Comparison of ENCODE assay signal across 8 cellular contexts in the genomic region with DNA sequence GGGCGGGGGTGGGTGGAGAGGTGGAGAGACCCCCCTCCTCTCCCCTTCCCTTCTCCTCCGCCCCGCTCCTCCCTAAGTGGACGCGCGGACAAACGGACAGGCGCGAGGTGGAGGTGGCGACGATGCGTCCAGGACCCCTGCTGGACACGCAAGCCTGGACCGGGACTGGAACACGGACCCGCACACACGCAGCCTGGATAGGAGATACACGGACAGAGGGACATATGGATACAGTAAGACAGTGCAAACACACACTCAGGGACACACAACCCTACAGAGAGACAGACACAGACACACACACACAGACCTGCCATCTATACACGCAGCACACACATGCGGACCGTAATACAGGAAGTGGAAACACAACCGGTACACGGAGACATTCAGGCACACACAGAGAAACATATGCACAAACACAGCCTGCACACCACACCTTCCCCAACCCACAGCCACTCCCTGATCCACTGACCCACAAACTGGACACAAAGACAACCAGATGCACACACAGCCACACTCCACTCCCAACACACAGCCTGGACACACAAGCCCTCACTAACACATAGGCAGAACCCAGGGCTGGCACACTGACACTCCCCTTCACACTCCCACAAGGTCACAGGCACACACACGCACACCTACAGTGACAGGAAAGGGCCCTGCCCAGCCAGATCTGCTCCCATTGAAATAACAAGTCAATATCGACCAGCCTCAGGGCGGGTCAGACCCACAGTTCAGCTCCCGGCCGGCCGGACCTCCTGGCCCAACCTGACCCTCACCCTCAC. TPM values are rescaled to one million over a fixed set of nuclear protein-coding genes. Genes with fewer than 3 reads are reported as not detected.
DNase-seq lines count a peak whose midpoint lies in the region; ATAC-seq and TF ChIP-seq lines count a peak whose summit lies in the region.

No MANE protein-coding gene starts in this region.

- H3K4me1 ChIP-seq in CD4-positive, CD25-positive, alpha-beta regulatory T cell (ENCODE audit: control insufficient read depth, insufficient read depth, low read length, poor library complexity, severe bottlenecking), result peaks cover 28% of the 10 kb centered on the region
- H3K4me1 ChIP-seq in Karpas-422 (ENCODE audit: low read length), result peaks cover 54% of the 10 kb centered on the region

- no peaks in the 10 kb centered on the region for H4K20me1 ChIP-seq in Karpas-422 (ENCODE audit: insufficient read depth, low read depth, low read length)

- H3K4me2 ChIP-seq in Karpas-422 (ENCODE audit: low read depth, low read length, poor library complexity, severe bottlenecking), result peak overlapping the region; percentile 94

- peaks cover 0 to 44% (median 20%) of the 10 kb centered on the region in 4 donors for H3K4me1 Mint-ChIP-seq in CD4-positive, CD25-positive, alpha-beta regulatory T cell
- peaks cover 28 to 42% of the 10 kb centered on the region in 2 donors for H3K4me1 Mint-ChIP-seq in natural killer cell

- peak overlapping the region; percentile 84 to 98 (median 90) for H3K27ac Mint-ChIP-seq in CD4-positive, CD25-positive, alpha-beta regulatory T cell
- H3K27ac Mint-ChIP-seq in natural killer cell, result peak overlapping the region; percentile 10 to 80

- H3K27ac ChIP-seq in CD4-positive, CD25-positive, alpha-beta regulatory T cell (ENCODE audit: insufficient read depth, low read length, poor library complexity, severe bottlenecking), result peak overlapping the region; percentile 49
- H3K27ac ChIP-seq in Karpas-422 (ENCODE audit: low read length), result peak overlapping the region; percentile 72
- H3K27ac ChIP-seq in brain microvascular endothelial cell, result no peak overlapping the region

- H3K27me3 Mint-ChIP-seq in CD4-positive, CD25-positive, alpha-beta regulatory T cell, result peaks cover 7% of the 10 kb centered on the region
- H3K27me3 Mint-ChIP-seq in natural killer cell (ENCODE audit: low read depth in 2 of 2), result peaks cover 0 to 10% of the 10 kb centered on the region in 2 donors

- no peaks in the 10 kb centered on the region for H3K36me3 ChIP-seq in CD4-positive, CD25-positive, alpha-beta regulatory T cell (ENCODE audit: control insufficient read depth, insufficient read depth, low read length)
- H3K36me3 ChIP-seq in Karpas-422 (ENCODE audit: insufficient read depth, low read length), result no peaks in the 10 kb centered on the region
- H3K36me3 ChIP-seq in brain microvascular endothelial cell (replicated peaks), result no peaks in the 10 kb centered on the region

- no peaks in the 10 kb centered on the region for H3K79me2 ChIP-seq in Karpas-422 (ENCODE audit: low read length)

- H3K9ac ChIP-seq in Karpas-422 (ENCODE audit: low read length), result peak overlapping the region; percentile 91

- no peaks in the 10 kb centered on the region for H3K9me3 ChIP-seq in CD4-positive, CD25-positive, alpha-beta regulatory T cell (ENCODE audit: control insufficient read depth in 2 of 2, low read length in 2 of 2)
- no peaks in the 10 kb centered on the region for H3K9me3 ChIP-seq in Karpas-422 (ENCODE audit: low read length)

- H2AFZ ChIP-seq in Karpas-422 (ENCODE audit: low read length), result peak overlapping the region; percentile 78; the same call in 1 of the 2 replicates

- H3K9me3 Mint-ChIP-seq in CD4-positive, CD25-positive, alpha-beta regulatory T cell, result peaks cover 0 to 2% (median 0%) of the 10 kb centered on the region in 7 donors
- H3K9me3 Mint-ChIP-seq in natural killer cell, result no peaks in the 10 kb centered on the region

- H3K4me3 Mint-ChIP-seq in CD4-positive, CD25-positive, alpha-beta regulatory T cell, result peak overlapping the region in 3 of 4 donors; percentile 34 to 97 (median 94)
- H3K4me3 Mint-ChIP-seq in natural killer cell, result peak overlapping the region; percentile 90

- peak overlapping the region; percentile 89 for H3K4me3 ChIP-seq in CD4-positive, CD25-positive, alpha-beta regulatory T cell (ENCODE audit: low read depth, low read length)
- H3K4me3 ChIP-seq in Karpas-422 (ENCODE audit: low read length) (peak overlapping the region; percentile 89), brain microvascular endothelial cell (ENCODE audit: low read depth, low read length) (peak overlapping the region; percentile 29)

- ATAC-seq in CD4-positive, CD25-positive, alpha-beta regulatory T cell (ENCODE audit: low read depth in 2 of 2), result peak; percentile 72 to 73
- ATAC-seq in natural killer cell, result peak; percentile 49 to 63 (median 61)
- no peak for ATAC-seq in HG02852 (IDR thresholded peaks at IDR 0.05; ENCODE audit: unreplicated experiment)
- ATAC-seq in HG03045 (IDR thresholded peaks at IDR 0.05; ENCODE audit: unreplicated experiment), result no peak
- ATAC-seq in HG03108 (IDR thresholded peaks at IDR 0.05; ENCODE audit: unreplicated experiment), result no peak

- TF ChIP-seq CTCF in brain microvascular endothelial cell (IDR thresholded peaks at IDR 0.05; ENCODE audit: low read depth, low read length, missing control alignments) (peak; percentile 30), natural killer cell (IDR thresholded peaks at IDR 0.05) (no peak)

- DNase-seq in CD4-positive, CD25-positive, alpha-beta regulatory T cell, result peak in 2 of 3 donors; percentile 58 to 81
- DNase-seq in Karpas-422 (peak; percentile 88), brain microvascular endothelial cell (no peak), natural killer cell (no peak), NCI-H1694 (lab: John Stamatoyannopoulos, UW) (no peak)

- intact Hi-C loops in natural killer cell (cut with micrococcal nuclease), result no loop called here

- no peaks in the 10 kb centered on the region for H3K9me2 ChIP-seq in Karpas-422 (replicated peaks; ENCODE audit: insufficient read depth, low read length)

- H3K36me3 Mint-ChIP-seq in CD4-positive, CD25-positive, alpha-beta regulatory T cell, result no peaks in the 10 kb centered on the region
- no peaks in the 10 kb centered on the region for H3K36me3 Mint-ChIP-seq in natural killer cell

- in situ Hi-C loops in brain microvascular endothelial cell (cut with HindIII; ENCODE audit: low pct_ligation_motif_present, low sequenced_read_pairs), result no loop called here

- peaks cover 4% of the 10 kb centered on the region for H3K27me3 ChIP-seq in CD4-positive, CD25-positive, alpha-beta regulatory T cell (ENCODE audit: control insufficient read depth, insufficient read depth, low read length)
- H3K27me3 ChIP-seq in Karpas-422 (ENCODE audit: low read length), result no peaks in the 10 kb centered on the region
- H3K27me3 ChIP-seq in brain microvascular endothelial cell (replicated peaks), result peaks cover 73% of the 10 kb centered on the region

RNA-seq across cellular contexts. Expression of a gene that starts 0.7 kb away (rescaled TPM):
- 4.7 TPM for total RNA-seq in CD4-positive, CD25-positive, alpha-beta regulatory T cell
- not detected for polyA plus RNA-seq in CD4-positive, CD25-positive, alpha-beta regulatory T cell
- total RNA-seq in Karpas-422 (2014; rRNA removed; shearing (Covaris generic); ENCODE audit: low replicate concordance), result 3.8 and 5.5 TPM in 2 replicates
- total RNA-seq in natural killer cell, result 1 to 10 TPM; 1.1 to 2.1 (median 1.5) TPM

RNA-seq across cellular contexts. Expression of a gene that starts 30.2 kb away (rescaled TPM):
- total RNA-seq in CD4-positive, CD25-positive, alpha-beta regulatory T cell, result 94.0 TPM
- 100 to 1,000 TPM; 184 to 261 (median 237) TPM for polyA plus RNA-seq in CD4-positive, CD25-positive, alpha-beta regulatory T cell
- 270 and 367 TPM in 2 replicates for total RNA-seq in Karpas-422 (2014; rRNA removed; shearing (Covaris generic); ENCODE audit: low replicate concordance)
- 10 to 100 TPM; 76.8 to 100.0 (median 78.4) TPM for total RNA-seq in natural killer cell

RNA-seq across cellular contexts. Expression of a gene that starts 46.0 kb away (rescaled TPM):
- total RNA-seq in CD4-positive, CD25-positive, alpha-beta regulatory T cell, result 1,312 TPM
- polyA plus RNA-seq in CD4-positive, CD25-positive, alpha-beta regulatory T cell, result 100 to 1,000 TPM; 162 to 187 (median 180) TPM
- 136 and 137 TPM in 2 replicates for total RNA-seq in Karpas-422 (2014; rRNA removed; shearing (Covaris generic); ENCODE audit: low replicate concordance)
- total RNA-seq in natural killer cell, result 1,000 to 10,000 TPM; 1,177 to 1,409 (median 1,354) TPM

RNA-seq across cellular contexts. Expression of a gene that starts 51.9 kb away (rescaled TPM):
- 4.9 TPM for total RNA-seq in CD4-positive, CD25-positive, alpha-beta regulatory T cell
- polyA plus RNA-seq in CD4-positive, CD25-positive, alpha-beta regulatory T cell, result 10 to 100 TPM; 10.6 to 17.9 (median 16.4) TPM
- total RNA-seq in Karpas-422 (2014; rRNA removed; shearing (Covaris generic); ENCODE audit: low replicate concordance), result 970 and 1,036 TPM in 2 replicates
- total RNA-seq in natural killer cell, result 10 to 100 TPM in 1 of 3 donors, 1 to 10 TPM in 2; 5.6 to 35.5 (median 6.0) TPM

Comparison
In these comparisons a context has a peak if more than half of its experiments do, and no peak if none do; other contexts are left out.
1. ATAC-seq: peak in CD4-positive, CD25-positive, alpha-beta regulatory T cell (2 of 2) and natural killer cell (3 of 3); none in HG02852 (single experiment), HG03045 (single experiment) and HG03108 (single experiment).
2. DNase-seq: peak in CD4-positive, CD25-positive, alpha-beta regulatory T cell (2 of 3) and Karpas-422 (single experiment); none in brain microvascular endothelial cell (single experiment), natural killer cell (single experiment) and NCI-H1694 (single experiment).
3. H3K4me3 ChIP-seq: peak in every context shown above with its lines; median percentile 89 in CD4-positive, CD25-positive, alpha-beta regulatory T cell; 89 in Karpas-422; 29 in brain microvascular endothelial cell.